ENCODE assay signal across 9 cellular contexts in genomic region chr3:65548848-65549625, GRCh38.
DNase-seq lines count a peak whose midpoint lies in the region; ATAC-seq and TF ChIP-seq lines count a peak whose summit lies in the region.
"Had no signal": no experiment of that assay in that cellular context is flagged by ENCODE, and none has a peak within 500 bp of the region (broad histone marks: within the 10 kb centered on the region; RNA-seq: fewer than 3 reads in every experiment).

No MANE protein-coding gene starts in this region.

- H3K9me3 ChIP-seq in H9 (ENCODE audit: control insufficient read depth, low read depth, low read length) (no peaks in the 10 kb centered on the region), colonic mucosa (no peaks in the 10 kb centered on the region), spleen (peaks cover 0 to 10% (median 0%) of the 10 kb centered on the region in 8 donors)

- no peak overlapping the region for H2BK15ac ChIP-seq in H9 (ENCODE audit: low read depth, low read length)

- no peaks in the 10 kb centered on the region for H3K4me1 ChIP-seq in H9 (ENCODE audit: insufficient read depth, low read length)
- H3K4me1 ChIP-seq in colonic mucosa, result no peaks in the 10 kb centered on the region
- H3K4me1 ChIP-seq in spleen, result peaks cover 0 to 16% (median 5%) of the 10 kb centered on the region in 6 donors

- TF ChIP-seq POLR2A in spleen (IDR thresholded peaks at IDR 0.05), result no peak

- no peak overlapping the region for H2BK20ac ChIP-seq in H9 (ENCODE audit: low read depth, low read length, poor library complexity, severe bottlenecking)

- H3K36me3 ChIP-seq in colonic mucosa (no peaks in the 10 kb centered on the region), spleen (no peaks in the 10 kb centered on the region)

- peak; percentile 82 for ATAC-seq in left colon

- peaks cover 7% of the 10 kb centered on the region for H3K23me2 ChIP-seq in H9 (ENCODE audit: insufficient read length, low read depth, low read length, poor library complexity, severe bottlenecking)

- no peak overlapping the region for H4K5ac ChIP-seq in H9 (ENCODE audit: insufficient read length, low read depth, low read length)

- TF ChIP-seq CTCF in H9 (conservative IDR thresholded peaks at IDR 0.05) (no peak), colonic mucosa (IDR thresholded peaks at IDR 0.05) (no peak), spleen (IDR thresholded peaks at IDR 0.05 in 8 of 11, conservative IDR thresholded peaks at IDR 0.05 in 3 of 11) (no peak)

- H3K79me2 ChIP-seq in H9 (ENCODE audit: insufficient read depth, low read length), result peaks cover 7% of the 10 kb centered on the region; the same call in 1 of the 2 replicates

- no peak overlapping the region for H4K91ac ChIP-seq in H9 (ENCODE audit: insufficient read length, low read depth, low read length)

- no peaks in the 10 kb centered on the region for H3K79me1 ChIP-seq in H9 (ENCODE audit: insufficient read depth, low read depth, low read length, poor library complexity, severe bottlenecking)

- no peak overlapping the region for H2BK12ac ChIP-seq in H9 (ENCODE audit: insufficient read length, low read depth, low read length)

- H3K27me3 ChIP-seq in H9 (ENCODE audit: insufficient read depth, low read length) (no peaks in the 10 kb centered on the region), colonic mucosa (peaks cover 5% of the 10 kb centered on the region), spleen (replicated peaks in 1 of 7) (peaks cover 0 to 24% (median 0%) of the 10 kb centered on the region in 7 donors)

- no peak overlapping the region for H4K8ac ChIP-seq in H9 (replicated peaks; ENCODE audit: insufficient read length, low read depth, low read length)

- H3K36me3 Mint-ChIP-seq in H9 (ENCODE audit: insufficient read depth in 1 of 3, low read depth in 3 of 3), result no peaks in the 10 kb centered on the region
- H3K36me3 Mint-ChIP-seq: IgD-negative memory B cell had no signal

- WGBS in H9 (ENCODE audit: extremely low coverage, insufficient read length, low lambda C conversion rate), result no CpG with 5 or more reads among the region's 71 CpGs
- 6 to 15% (median 7%) methylated on average over 57 to 71 of the region's 71 CpGs for WGBS in spleen, 5 donors

- H3K27ac Mint-ChIP-seq in H9, result peak overlapping the region in 1 of 3 experiments; percentile 88; a peak in 2 of 7 replicates
- H3K27ac Mint-ChIP-seq: IgD-negative memory B cell had no signal

- H3K4me3 Mint-ChIP-seq in H9, result peak overlapping the region; percentile 75 to 91
- H3K4me3 Mint-ChIP-seq: IgD-negative memory B cell had no signal

- H3K18ac ChIP-seq in H9 (ENCODE audit: insufficient read length, low read depth, low read length), result no peak overlapping the region

- peak overlapping the region; percentile 39 for H3K4me2 ChIP-seq in H9 (ENCODE audit: insufficient read depth, insufficient read length, low read length)

- H3K14ac ChIP-seq in H9 (ENCODE audit: insufficient read depth, low read length), result no peak overlapping the region; the same call in 1 of the 2 replicates

- H3K27ac ChIP-seq in H9 (ENCODE audit: insufficient read length, low read depth, low read length) (no peak overlapping the region), colonic mucosa (no peak overlapping the region), spleen (peak overlapping the region in 2 of 8 donors; percentile 2 to 16)

- intact Hi-C loops in colonic mucosa (cut with DNase I) (no loop called here), left colon (cut with DNase I, micrococcal nuclease) (no loop called here), spleen (cut with DNase I; ENCODE audit: low total_unique reads) (no loop called here)

- no peak overlapping the region for H2BK120ac ChIP-seq in H9 (ENCODE audit: low read depth, low read length, poor library complexity, severe bottlenecking)

- H2AFZ ChIP-seq in H9 (ENCODE audit: low read length), result no peak overlapping the region

- H3T11ph ChIP-seq in H9 (ENCODE audit: low read length), result no peak overlapping the region

- H2BK5ac ChIP-seq in H9 (ENCODE audit: insufficient read length, low read length), result no peak overlapping the region

- no peak overlapping the region for H3K9ac ChIP-seq in H9 (ENCODE audit: extremely low read depth, insufficient read length, low read length)
- no peak overlapping the region for H3K9ac ChIP-seq in colonic mucosa (ENCODE audit: low read depth in 2 of 2, low read length in 2 of 2)

- peaks cover 10% of the 10 kb centered on the region for H3K27me3 Mint-ChIP-seq in H9 (ENCODE audit: low read depth)

- H2AK5ac ChIP-seq in H9 (ENCODE audit: insufficient read length, low read length), result no peak overlapping the region

- no peak overlapping the region for H3K4ac ChIP-seq in H9 (ENCODE audit: low read depth, low read length)

- DNase-seq in H9 (peak; percentile 42), colonic mucosa (peak; percentile 18), left colon (peak; percentile 27 to 28), spleen (peak; percentile 74), GDM1 (lab: John Stamatoyannopoulos, UW) (no peak), SIG-M5 (lab: John Stamatoyannopoulos, UW) (no peak), OCI-M2 (lab: John Stamatoyannopoulos, UW; ENCODE audit: unreplicated experiment) (no peak)
- no peak for DNase-seq in NK-92 treated with Interleukin-12 subunit alpha and Interleukin-12 subunit beta, amount 100 ng/mL, for 24 hours (lab: John Stamatoyannopoulos, UW)

- H4K20me1 ChIP-seq in H9 (ENCODE audit: control insufficient read depth, insufficient read depth, insufficient read length), result no peaks in the 10 kb centered on the region

- H3K4me1 Mint-ChIP-seq in H9, result peaks cover 37 to 45% of the 10 kb centered on the region in 2 experiments
- H3K4me1 Mint-ChIP-seq: IgD-negative memory B cell had no signal

- H3K23ac ChIP-seq in H9 (ENCODE audit: insufficient read length, low read depth, low read length), result no peak overlapping the region

- H3K9me3 Mint-ChIP-seq in H9, result no peaks in the 10 kb centered on the region

- H3K4me3 ChIP-seq in colonic mucosa (peak overlapping the region; percentile 29), spleen (peak overlapping the region; percentile 13 to 62 (median 33))

- H3K56ac ChIP-seq in H9 (ENCODE audit: insufficient read length, low read depth, low read length), result no peak overlapping the region

Comparison
In these comparisons a context has a peak if more than half of its experiments do, and no peak if none do; other contexts are left out.
1. DNase-seq: peak in H9 (single experiment), colonic mucosa (single experiment), left colon (2 of 2) and spleen (single experiment); none in GDM1 (single experiment), NK-92 treated with Interleukin-12 subunit alpha and Interleukin-12 subunit beta, amount 100 ng/mL, for 24 hours (single experiment), SIG-M5 (single experiment) and OCI-M2 (single experiment).